Comparison of ENCODE assay signal across 2 cellular contexts in the genomic region with DNA sequence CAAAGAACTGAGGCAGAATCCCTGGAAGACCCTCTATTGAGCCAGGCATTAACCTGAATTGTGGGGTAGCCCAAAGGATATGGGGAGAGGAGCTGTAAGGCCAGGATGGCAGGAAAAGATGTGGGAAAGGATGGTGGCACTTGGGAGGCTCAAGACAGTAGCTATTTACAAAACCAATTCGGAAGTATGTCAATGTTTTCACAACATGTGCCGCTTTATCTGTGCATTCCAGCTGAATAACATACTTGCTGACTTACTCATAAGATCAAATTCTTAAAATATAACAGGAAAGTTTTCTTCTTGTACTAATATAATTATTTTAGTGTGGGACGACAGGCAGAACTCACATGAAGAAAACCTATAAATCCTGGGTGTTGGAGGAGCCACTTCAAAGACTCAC.
TF ChIP-seq lines count a peak whose summit lies in the region.

No MANE protein-coding gene starts in this region.

TF ChIP-seq in IMR-90, 13 proteins besides CTCF, POLR2A, EP300 and RAD21 (continued from another document):
- TF ChIP-seq, protein P1, sequence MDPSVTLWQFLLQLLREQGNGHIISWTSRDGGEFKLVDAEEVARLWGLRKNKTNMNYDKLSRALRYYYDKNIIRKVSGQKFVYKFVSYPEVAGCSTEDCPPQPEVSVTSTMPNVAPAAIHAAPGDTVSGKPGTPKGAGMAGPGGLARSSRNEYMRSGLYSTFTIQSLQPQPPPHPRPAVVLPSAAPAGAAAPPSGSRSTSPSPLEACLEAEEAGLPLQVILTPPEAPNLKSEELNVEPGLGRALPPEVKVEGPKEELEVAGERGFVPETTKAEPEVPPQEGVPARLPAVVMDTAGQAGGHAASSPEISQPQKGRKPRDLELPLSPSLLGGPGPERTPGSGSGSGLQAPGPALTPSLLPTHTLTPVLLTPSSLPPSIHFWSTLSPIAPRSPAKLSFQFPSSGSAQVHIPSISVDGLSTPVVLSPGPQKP (IDR thresholded peaks at IDR 0.05; ENCODE audit: borderline replicate concordance, low read depth, low read length), result no peak
- TF ChIP-seq CHD1 (IDR thresholded peaks at IDR 0.05; ENCODE audit: low read depth, low read length), result no peak

TF ChIP-seq in GM23338, 12 proteins besides CTCF, POLR2A, EP300 and RAD21:
- TF ChIP-seq, protein P2, sequence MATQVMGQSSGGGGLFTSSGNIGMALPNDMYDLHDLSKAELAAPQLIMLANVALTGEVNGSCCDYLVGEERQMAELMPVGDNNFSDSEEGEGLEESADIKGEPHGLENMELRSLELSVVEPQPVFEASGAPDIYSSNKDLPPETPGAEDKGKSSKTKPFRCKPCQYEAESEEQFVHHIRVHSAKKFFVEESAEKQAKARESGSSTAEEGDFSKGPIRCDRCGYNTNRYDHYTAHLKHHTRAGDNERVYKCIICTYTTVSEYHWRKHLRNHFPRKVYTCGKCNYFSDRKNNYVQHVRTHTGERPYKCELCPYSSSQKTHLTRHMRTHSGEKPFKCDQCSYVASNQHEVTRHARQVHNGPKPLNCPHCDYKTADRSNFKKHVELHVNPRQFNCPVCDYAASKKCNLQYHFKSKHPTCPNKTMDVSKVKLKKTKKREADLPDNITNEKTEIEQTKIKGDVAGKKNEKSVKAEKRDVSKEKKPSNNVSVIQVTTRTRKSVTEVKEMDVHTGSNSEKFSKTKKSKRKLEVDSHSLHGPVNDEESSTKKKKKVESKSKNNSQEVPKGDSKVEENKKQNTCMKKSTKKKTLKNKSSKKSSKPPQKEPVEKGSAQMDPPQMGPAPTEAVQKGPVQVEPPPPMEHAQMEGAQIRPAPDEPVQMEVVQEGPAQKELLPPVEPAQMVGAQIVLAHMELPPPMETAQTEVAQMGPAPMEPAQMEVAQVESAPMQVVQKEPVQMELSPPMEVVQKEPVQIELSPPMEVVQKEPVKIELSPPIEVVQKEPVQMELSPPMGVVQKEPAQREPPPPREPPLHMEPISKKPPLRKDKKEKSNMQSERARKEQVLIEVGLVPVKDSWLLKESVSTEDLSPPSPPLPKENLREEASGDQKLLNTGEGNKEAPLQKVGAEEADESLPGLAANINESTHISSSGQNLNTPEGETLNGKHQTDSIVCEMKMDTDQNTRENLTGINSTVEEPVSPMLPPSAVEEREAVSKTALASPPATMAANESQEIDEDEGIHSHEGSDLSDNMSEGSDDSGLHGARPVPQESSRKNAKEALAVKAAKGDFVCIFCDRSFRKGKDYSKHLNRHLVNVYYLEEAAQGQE (IDR thresholded peaks at IDR 0.05; ENCODE audit: unreplicated experiment), result no peak
- TF ChIP-seq EZH2phosphoT487 (IDR thresholded peaks at IDR 0.05; ENCODE audit: unreplicated experiment) (no peak), CREB1 (CRISPR knock-in tag; IDR thresholded peaks at IDR 0.05; ENCODE audit: low read depth) (no peak), EZH2 (IDR thresholded peaks at IDR 0.05; ENCODE audit: low read depth, unreplicated experiment) (no peak), ZNF331 (CRISPR knock-in tag; IDR thresholded peaks at IDR 0.05; ENCODE audit: low read depth) (no peak), JUNB (IDR thresholded peaks at IDR 0.05; ENCODE audit: unreplicated experiment) (no peak), ZNF114 (CRISPR knock-in tag; IDR thresholded peaks at IDR 0.05) (no peak), POLR2AphosphoS5 (IDR thresholded peaks at IDR 0.05; ENCODE audit: low read depth) (no peak)
- TF ChIP-seq, protein P3, sequence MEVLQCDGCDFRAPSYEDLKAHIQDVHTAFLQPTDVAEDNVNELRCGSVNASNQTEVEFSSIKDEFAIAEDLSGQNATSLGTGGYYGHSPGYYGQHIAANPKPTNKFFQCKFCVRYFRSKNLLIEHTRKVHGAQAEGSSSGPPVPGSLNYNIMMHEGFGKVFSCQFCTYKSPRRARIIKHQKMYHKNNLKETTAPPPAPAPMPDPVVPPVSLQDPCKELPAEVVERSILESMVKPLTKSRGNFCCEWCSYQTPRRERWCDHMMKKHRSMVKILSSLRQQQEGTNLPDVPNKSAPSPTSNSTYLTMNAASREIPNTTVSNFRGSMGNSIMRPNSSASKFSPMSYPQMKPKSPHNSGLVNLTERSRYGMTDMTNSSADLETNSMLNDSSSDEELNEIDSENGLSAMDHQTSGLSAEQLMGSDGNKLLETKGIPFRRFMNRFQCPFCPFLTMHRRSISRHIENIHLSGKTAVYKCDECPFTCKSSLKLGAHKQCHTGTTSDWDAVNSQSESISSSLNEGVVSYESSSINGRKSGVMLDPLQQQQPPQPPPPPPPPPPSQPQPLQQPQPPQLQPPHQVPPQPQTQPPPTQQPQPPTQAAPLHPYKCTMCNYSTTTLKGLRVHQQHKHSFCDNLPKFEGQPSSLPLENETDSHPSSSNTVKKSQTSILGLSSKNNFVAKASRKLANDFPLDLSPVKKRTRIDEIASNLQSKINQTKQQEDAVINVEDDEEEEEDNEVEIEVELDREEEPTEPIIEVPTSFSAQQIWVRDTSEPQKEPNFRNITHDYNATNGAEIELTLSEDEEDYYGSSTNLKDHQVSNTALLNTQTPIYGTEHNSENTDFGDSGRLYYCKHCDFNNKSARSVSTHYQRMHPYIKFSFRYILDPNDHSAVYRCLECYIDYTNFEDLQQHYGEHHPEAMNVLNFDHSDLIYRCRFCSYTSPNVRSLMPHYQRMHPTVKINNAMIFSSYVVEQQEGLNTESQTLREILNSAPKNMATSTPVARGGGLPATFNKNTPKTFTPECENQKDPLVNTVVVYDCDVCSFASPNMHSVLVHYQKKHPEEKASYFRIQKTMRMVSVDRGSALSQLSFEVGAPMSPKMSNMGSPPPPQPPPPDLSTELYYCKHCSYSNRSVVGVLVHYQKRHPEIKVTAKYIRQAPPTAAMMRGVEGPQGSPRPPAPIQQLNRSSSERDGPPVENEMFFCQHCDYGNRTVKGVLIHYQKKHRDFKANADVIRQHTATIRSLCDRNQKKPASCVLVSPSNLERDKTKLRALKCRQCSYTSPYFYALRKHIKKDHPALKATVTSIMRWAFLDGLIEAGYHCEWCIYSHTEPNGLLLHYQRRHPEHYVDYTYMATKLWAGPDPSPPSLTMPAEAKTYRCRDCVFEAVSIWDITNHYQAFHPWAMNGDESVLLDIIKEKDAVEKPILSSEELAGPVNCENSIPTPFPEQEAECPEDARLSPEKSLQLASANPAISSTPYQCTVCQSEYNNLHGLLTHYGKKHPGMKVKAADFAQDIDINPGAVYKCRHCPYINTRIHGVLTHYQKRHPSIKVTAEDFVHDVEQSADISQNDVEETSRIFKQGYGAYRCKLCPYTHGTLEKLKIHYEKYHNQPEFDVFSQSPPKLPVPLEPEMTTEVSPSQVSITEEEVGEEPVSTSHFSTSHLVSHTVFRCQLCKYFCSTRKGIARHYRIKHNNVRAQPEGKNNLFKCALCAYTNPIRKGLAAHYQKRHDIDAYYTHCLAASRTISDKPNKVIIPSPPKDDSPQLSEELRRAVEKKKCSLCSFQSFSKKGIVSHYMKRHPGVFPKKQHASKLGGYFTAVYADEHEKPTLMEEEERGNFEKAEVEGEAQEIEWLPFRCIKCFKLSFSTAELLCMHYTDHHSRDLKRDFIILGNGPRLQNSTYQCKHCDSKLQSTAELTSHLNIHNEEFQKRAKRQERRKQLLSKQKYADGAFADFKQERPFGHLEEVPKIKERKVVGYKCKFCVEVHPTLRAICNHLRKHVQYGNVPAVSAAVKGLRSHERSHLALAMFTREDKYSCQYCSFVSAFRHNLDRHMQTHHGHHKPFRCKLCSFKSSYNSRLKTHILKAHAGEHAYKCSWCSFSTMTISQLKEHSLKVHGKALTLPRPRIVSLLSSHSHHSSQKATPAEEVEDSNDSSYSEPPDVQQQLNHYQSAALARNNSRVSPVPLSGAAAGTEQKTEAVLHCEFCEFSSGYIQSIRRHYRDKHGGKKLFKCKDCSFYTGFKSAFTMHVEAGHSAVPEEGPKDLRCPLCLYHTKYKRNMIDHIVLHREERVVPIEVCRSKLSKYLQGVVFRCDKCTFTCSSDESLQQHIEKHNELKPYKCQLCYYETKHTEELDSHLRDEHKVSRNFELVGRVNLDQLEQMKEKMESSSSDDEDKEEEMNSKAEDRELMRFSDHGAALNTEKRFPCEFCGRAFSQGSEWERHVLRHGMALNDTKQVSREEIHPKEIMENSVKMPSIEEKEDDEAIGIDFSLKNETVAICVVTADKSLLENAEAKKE (CRISPR knock-in tag; IDR thresholded peaks at IDR 0.05), result no peak
- TF ChIP-seq, protein P4, sequence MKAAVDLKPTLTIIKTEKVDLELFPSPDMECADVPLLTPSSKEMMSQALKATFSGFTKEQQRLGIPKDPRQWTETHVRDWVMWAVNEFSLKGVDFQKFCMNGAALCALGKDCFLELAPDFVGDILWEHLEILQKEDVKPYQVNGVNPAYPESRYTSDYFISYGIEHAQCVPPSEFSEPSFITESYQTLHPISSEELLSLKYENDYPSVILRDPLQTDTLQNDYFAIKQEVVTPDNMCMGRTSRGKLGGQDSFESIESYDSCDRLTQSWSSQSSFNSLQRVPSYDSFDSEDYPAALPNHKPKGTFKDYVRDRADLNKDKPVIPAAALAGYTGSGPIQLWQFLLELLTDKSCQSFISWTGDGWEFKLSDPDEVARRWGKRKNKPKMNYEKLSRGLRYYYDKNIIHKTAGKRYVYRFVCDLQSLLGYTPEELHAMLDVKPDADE (IDR thresholded peaks at IDR 0.05), result no peak
